1 cellular context compared by ENCODE assay signal in genomic region chr3:161220850-161221753, GRCh38.
TF ChIP-seq lines count a peak whose summit lies in the region.

TSS of gene NMD3 (plus strand) at chr3:161221311. CDS start at chr3:161222014, 703 bp downstream.

TF ChIP-seq in K562, 482 proteins besides CTCF, POLR2A, EP300 and RAD21 (continued from another document):
- TF ChIP-seq RERE (CRISPR knock-in tag; IDR thresholded peaks at IDR 0.05; ENCODE audit: borderline replicate concordance) (no peak), CXXC5 (CRISPR knock-in tag; IDR thresholded peaks at IDR 0.05) (peak; percentile 64), ZNF707 (CRISPR knock-in tag; conservative IDR thresholded peaks at IDR 0.05) (no peak), ZNF165 (CRISPR knock-in tag; IDR thresholded peaks at IDR 0.05; ENCODE audit: borderline replicate concordance) (no peak), NFRKB (IDR thresholded peaks at IDR 0.05; ENCODE audit: low read depth) (peak; percentile 76; the same call in 1 of the 2 replicates), STAG1 (CRISPR knock-in tag; IDR thresholded peaks at IDR 0.05; ENCODE audit: borderline replicate concordance) (0 out of 2 replicates have a peak, but pooled peaks have one; percentile 25), ZNF609 (CRISPR knock-in tag; IDR thresholded peaks at IDR 0.05; ENCODE audit: borderline replicate concordance) (no peak), POLR2H (tag; IDR thresholded peaks at IDR 0.05; ENCODE audit: low read depth) (peak; percentile 90), LEF1 (IDR thresholded peaks at IDR 0.05) (no peak), POLR2AphosphoS2 (IDR thresholded peaks at IDR 0.05; ENCODE audit: low read length) (peak; percentile 66; the same call in 1 of the 2 replicates), ZNF785 (CRISPR knock-in tag; IDR thresholded peaks at IDR 0.05) (no peak), BRF1 (IDR thresholded peaks at IDR 0.05; ENCODE audit: borderline replicate concordance, extremely low read depth, insufficient read length) (no peak), SRF (CRISPR knock-in tag; IDR thresholded peaks at IDR 0.05) (no peak), CHCHD3 (CRISPR knock-in tag; IDR thresholded peaks at IDR 0.05) (no peak), MAZ (CRISPR knock-in tag; conservative IDR thresholded peaks at IDR 0.05 in 1 of 2, IDR thresholded peaks at IDR 0.05 in 1 of 2) (peak in 1 of 2 experiments; percentile 36; a peak in 1 of 4 replicates), MEF2A (IDR thresholded peaks at IDR 0.05; ENCODE audit: control insufficient read depth, low read depth, low read length) (no peak), NCOA4 (IDR thresholded peaks at IDR 0.05; ENCODE audit: partially characterized antibody) (no peak), TFAP4 (CRISPR knock-in tag; IDR thresholded peaks at IDR 0.05; ENCODE audit: borderline replicate concordance) (peak; percentile 85)
